Comparison of ENCODE assay signal across 10 cellular contexts in the genomic region with DNA sequence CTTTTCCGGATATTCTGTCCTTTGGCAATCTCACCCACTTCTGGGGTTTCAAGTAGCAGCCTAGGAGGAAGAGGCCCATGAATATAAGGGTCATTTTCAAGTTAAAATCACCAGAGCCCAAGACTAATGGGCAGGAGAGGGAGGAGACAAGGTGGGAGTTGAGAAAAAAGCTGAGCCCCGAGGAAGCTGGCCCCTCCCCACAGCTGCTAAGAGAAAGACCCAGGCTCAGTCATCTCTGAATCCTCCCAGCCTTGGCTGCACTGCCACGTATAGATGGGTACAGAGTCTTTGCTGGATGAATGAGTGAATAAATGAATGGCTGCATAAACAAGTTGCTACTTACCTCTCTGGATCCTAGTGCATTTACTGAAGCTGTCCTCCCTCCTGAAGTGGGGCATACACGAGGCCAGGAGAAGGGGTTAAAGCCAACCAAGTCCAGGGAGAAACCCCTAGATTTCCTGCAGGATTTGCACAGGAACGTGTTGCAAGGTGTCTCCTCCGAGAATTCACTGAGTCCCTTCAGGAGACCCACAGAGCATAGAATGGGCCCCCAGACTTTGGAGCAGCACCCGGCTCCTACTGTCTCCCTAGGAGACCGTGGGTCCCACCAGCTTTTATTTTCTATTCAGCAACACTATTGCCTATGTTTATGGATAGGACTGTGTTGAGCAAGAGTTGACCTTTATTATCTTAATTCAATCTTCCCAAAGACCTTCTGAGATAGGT.
A peak's percentile ranks its signal among the peaks of the same experiment; 100 is the strongest.
DNase-seq lines count a peak whose midpoint lies in the region; ATAC-seq, FAIRE-seq and TF ChIP-seq lines count a peak whose summit lies in the region.
"Had no signal": no experiment of that assay in that cellular context is flagged by ENCODE, and none has a peak within 500 bp of the region (broad histone marks: within the 10 kb centered on the region; RNA-seq: fewer than 3 reads in every experiment).

No MANE protein-coding gene starts in this region.

- no peak for FAIRE-seq in H54 (lab: Jason Lieb, UNC)
- FAIRE-seq: frontal cortex had no signal

- no peak for ATAC-seq in activated T-cell treated with anti-CD3 and anti-CD28 coated beads, Interleukin-2, amount 50 U/mL, for 72 hours (replicated peaks in 1 of 2)
- no peak for ATAC-seq in activated T-cell treated with anti-CD3 and anti-CD28 coated beads, Interleukin-2, amount 50 U/mL, for 4 hours
- no peak for ATAC-seq in GM18861 (IDR thresholded peaks at IDR 0.05; ENCODE audit: unreplicated experiment)

- no peaks in the 10 kb centered on the region for H3K36me3 ChIP-seq in liver (ENCODE audit: control insufficient read depth in 4 of 4, insufficient read depth in 3 of 4, low read depth in 1 of 4, low read length in 3 of 4)
- no peaks in the 10 kb centered on the region for H3K36me3 ChIP-seq in tibial nerve

- H3K9me3 ChIP-seq in liver (ENCODE audit: control insufficient read depth in 4 of 4, low read length in 3 of 4) (no peaks in the 10 kb centered on the region), tibial nerve (peaks cover 0 to 5% (median 0%) of the 10 kb centered on the region in 4 donors)

- H3K27ac Mint-ChIP-seq in activated T-cell treated with anti-CD3 and anti-CD28 coated beads, Interleukin-2, amount 50 U/mL, for 72 hours: peak overlapping the region; percentile 95

- peak overlapping the region; percentile 68 to 89 for H3K9ac ChIP-seq in liver (ENCODE audit: low read depth in 1 of 2, low read length in 2 of 2)

- no peak for TF ChIP-seq EP300 in tibial nerve (IDR thresholded peaks at IDR 0.05)

- H3K27ac ChIP-seq in adipose tissue (ENCODE audit: low read depth, low read length): peak overlapping the region; percentile 29
- peak overlapping the region; percentile 80 to 99 for H3K27ac ChIP-seq in liver (ENCODE audit: low read depth in 1 of 2, low read length in 2 of 2)
- peak overlapping the region; percentile 63 to 99 (median 88) for H3K27ac ChIP-seq in tibial nerve

- H3K36me3 Mint-ChIP-seq in activated T-cell treated with anti-CD3 and anti-CD28 coated beads, Interleukin-2, amount 50 U/mL, for 72 hours (ENCODE audit: insufficient read depth in 2 of 2): peaks cover 8 to 9% of the 10 kb centered on the region in 2 donors
- no peaks in the 10 kb centered on the region for H3K36me3 Mint-ChIP-seq in activated T-cell treated with anti-CD3 and anti-CD28 coated beads, Interleukin-2, amount 50 U/mL, for 4 hours (ENCODE audit: insufficient read depth)

- peaks cover 59% of the 10 kb centered on the region for H3K4me1 Mint-ChIP-seq in activated T-cell treated with anti-CD3 and anti-CD28 coated beads, Interleukin-2, amount 50 U/mL, for 72 hours (ENCODE audit: low read depth)
- peaks cover 42% of the 10 kb centered on the region for H3K4me1 Mint-ChIP-seq in activated T-cell treated with anti-CD3 and anti-CD28 coated beads, Interleukin-2, amount 50 U/mL, for 4 hours (ENCODE audit: low read depth)

- 41 to 63% (median 61%) methylated on average over 8 of the region's 8 CpGs for WGBS in adipose tissue, 3 donors
- WGBS in liver: 34% methylated on average over 8 of the region's 8 CpGs
- 43 to 59% methylated on average over 7 to 8 of the region's 8 CpGs for WGBS in tibial nerve, 2 donors

- TF ChIP-seq CTCF in liver (IDR thresholded peaks at IDR 0.05; ENCODE audit: low read depth, low read length, missing input control) (no peak), tibial nerve (IDR thresholded peaks at IDR 0.05) (no peak)

- TF ChIP-seq RAD21 in liver (IDR thresholded peaks at IDR 0.05): no peak

- peaks cover 3 to 4% of the 10 kb centered on the region in 2 donors for H3K9me3 Mint-ChIP-seq in activated T-cell treated with anti-CD3 and anti-CD28 coated beads, Interleukin-2, amount 50 U/mL, for 72 hours
- H3K9me3 Mint-ChIP-seq in activated T-cell treated with anti-CD3 and anti-CD28 coated beads, Interleukin-2, amount 50 U/mL, for 4 hours: peaks cover 7% of the 10 kb centered on the region

- no peak for DNase-seq in activated T-cell treated with anti-CD3 and anti-CD28 coated beads, Interleukin-2, amount 50 U/mL, for 72 hours
- no peak for DNase-seq in activated T-cell treated with anti-CD3 and anti-CD28 coated beads, Interleukin-2, amount 50 U/mL, for 4 hours
- no peak for DNase-seq in tibial nerve (ENCODE audit: low spot score in 2 of 2)
- DNase-seq in OCI-M1 (lab: John Stamatoyannopoulos, UW): no peak
- DNase-seq in H54 (ENCODE audit: insufficient read length, low spot score): no peak
- DNase-seq: activated CD4-positive, alpha-beta T cell treated with anti-CD3 and anti-CD28 coated beads for 4 hours had no signal

- TF ChIP-seq POLR2A in tibial nerve (IDR thresholded peaks at IDR 0.05) (no peak), H54 (IDR thresholded peaks at IDR 0.05; ENCODE audit: low read depth, low read length) (no peak)

- H3K4me3 ChIP-seq in liver (ENCODE audit: low read depth in 1 of 3, low read length in 3 of 3) (peak overlapping the region; percentile 7 to 28 (median 8)), tibial nerve (no peak overlapping the region)

- H3K4me3 Mint-ChIP-seq in activated T-cell treated with anti-CD3 and anti-CD28 coated beads, Interleukin-2, amount 50 U/mL, for 72 hours: peak overlapping the region; percentile 44 to 64
- no peak overlapping the region for H3K4me3 Mint-ChIP-seq in activated T-cell treated with anti-CD3 and anti-CD28 coated beads, Interleukin-2, amount 50 U/mL, for 4 hours

- no peaks in the 10 kb centered on the region for H3K27me3 Mint-ChIP-seq in activated T-cell treated with anti-CD3 and anti-CD28 coated beads, Interleukin-2, amount 50 U/mL, for 72 hours (ENCODE audit: low read depth)
- no peaks in the 10 kb centered on the region for H3K27me3 Mint-ChIP-seq in activated T-cell treated with anti-CD3 and anti-CD28 coated beads, Interleukin-2, amount 50 U/mL, for 4 hours (ENCODE audit: low read depth)

- H3K4me1 ChIP-seq in liver (ENCODE audit: control insufficient read depth in 4 of 4, insufficient read depth in 4 of 4, low read length in 3 of 4) (peaks cover 11 to 43% (median 31%) of the 10 kb centered on the region in 4 donors), tibial nerve (peaks cover 0 to 40% (median 24%) of the 10 kb centered on the region in 4 donors)

- H3K27me3 ChIP-seq in liver (ENCODE audit: control insufficient read depth in 4 of 4, insufficient read depth in 4 of 4, low read length in 3 of 4) (no peaks in the 10 kb centered on the region), tibial nerve (no peaks in the 10 kb centered on the region)

TF ChIP-seq in liver, 16 proteins besides CTCF, POLR2A, EP300 and RAD21:
- no peak for TF ChIP-seq EGR1 (IDR thresholded peaks at IDR 0.05; ENCODE audit: low read depth in 2 of 2)
- TF ChIP-seq, protein P1, sequence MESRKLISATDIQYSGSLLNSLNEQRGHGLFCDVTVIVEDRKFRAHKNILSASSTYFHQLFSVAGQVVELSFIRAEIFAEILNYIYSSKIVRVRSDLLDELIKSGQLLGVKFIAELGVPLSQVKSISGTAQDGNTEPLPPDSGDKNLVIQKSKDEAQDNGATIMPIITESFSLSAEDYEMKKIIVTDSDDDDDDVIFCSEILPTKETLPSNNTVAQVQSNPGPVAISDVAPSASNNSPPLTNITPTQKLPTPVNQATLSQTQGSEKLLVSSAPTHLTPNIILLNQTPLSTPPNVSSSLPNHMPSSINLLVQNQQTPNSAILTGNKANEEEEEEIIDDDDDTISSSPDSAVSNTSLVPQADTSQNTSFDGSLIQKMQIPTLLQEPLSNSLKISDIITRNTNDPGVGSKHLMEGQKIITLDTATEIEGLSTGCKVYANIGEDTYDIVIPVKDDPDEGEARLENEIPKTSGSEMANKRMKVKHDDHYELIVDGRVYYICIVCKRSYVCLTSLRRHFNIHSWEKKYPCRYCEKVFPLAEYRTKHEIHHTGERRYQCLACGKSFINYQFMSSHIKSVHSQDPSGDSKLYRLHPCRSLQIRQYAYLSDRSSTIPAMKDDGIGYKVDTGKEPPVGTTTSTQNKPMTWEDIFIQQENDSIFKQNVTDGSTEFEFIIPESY (IDR thresholded peaks at IDR 0.05): no peak
- no peak for TF ChIP-seq RXRA (IDR thresholded peaks at IDR 0.05)
- no peak for TF ChIP-seq TAF1 (conservative IDR thresholded peaks at IDR 0.05)
- TF ChIP-seq GABPA (IDR thresholded peaks at IDR 0.05 in 1 of 2, conservative IDR thresholded peaks at IDR 0.05 in 1 of 2): no peak
- TF ChIP-seq SP1 (IDR thresholded peaks at IDR 0.05): no peak
- no peak for TF ChIP-seq YY1 (IDR thresholded peaks at IDR 0.05)

Comparison
In these comparisons a context has a peak if more than half of its experiments do, and no peak if none do; other contexts are left out.
1. H3K27ac ChIP-seq: peak in every context shown above with its lines; median percentile 90 in liver; 88 in tibial nerve; 29 in adipose tissue.
2. H3K4me3 ChIP-seq: peak in liver (3 of 3); none in tibial nerve (0 of 4).